ENCODE assay signal across 8 cellular contexts in the genomic region with DNA sequence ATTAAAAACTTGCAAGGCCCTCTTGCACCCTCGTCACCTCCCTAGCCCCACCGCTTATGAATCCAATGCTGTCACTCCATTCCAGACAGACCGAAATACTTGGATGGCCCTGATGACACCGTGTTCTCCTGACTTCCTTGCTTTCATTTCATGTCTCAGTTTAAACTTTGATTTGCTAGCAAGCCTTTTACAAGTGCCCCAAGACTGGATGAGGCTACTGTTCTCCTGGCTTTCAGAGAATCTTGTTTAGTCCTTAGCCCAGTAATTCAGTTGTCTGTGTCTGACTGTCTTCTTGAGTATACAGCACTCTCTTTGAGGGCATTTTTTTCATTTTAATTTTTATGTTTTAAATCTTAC. TPM values are rescaled to one million over a fixed set of nuclear protein-coding genes. Genes with fewer than 3 reads are reported as not detected.
DNase-seq lines count a peak whose midpoint lies in the region; ATAC-seq, FAIRE-seq and TF ChIP-seq lines count a peak whose summit lies in the region.

No MANE protein-coding gene starts in this region.

- H3K4me1 ChIP-seq in A673 (ENCODE audit: insufficient read depth, low read length, poor library complexity, severe bottlenecking) (peaks cover 31% of the 10 kb centered on the region), Caco-2 (no peaks in the 10 kb centered on the region), MM.1S (ENCODE audit: low read length) (peaks cover 16% of the 10 kb centered on the region)

- no peaks in the 10 kb centered on the region for H3K27me3 ChIP-seq in A673 (replicated peaks; ENCODE audit: insufficient read depth, low read depth, low read length, poor library complexity)
- no peaks in the 10 kb centered on the region for H3K27me3 ChIP-seq in Caco-2 (replicated peaks; ENCODE audit: control insufficient read depth, insufficient read depth, low read length)
- H3K27me3 ChIP-seq in MM.1S (replicated peaks; ENCODE audit: insufficient read depth, low read length), result peaks cover 54% of the 10 kb centered on the region

- H3K27ac Mint-ChIP-seq in stimulated activated memory B cell treated with anti-CD40 and anti-IgM and Interleukin-4, amounts not matched to agents 10 μg/mL and 1 μg/mL and 100 μg/mL, for 72 hours, result peak overlapping the region; percentile 59
- H3K27ac Mint-ChIP-seq in Caco-2 (ENCODE audit: unreplicated experiment), result no peak overlapping the region

- no peaks in the 10 kb centered on the region for H3K9me3 Mint-ChIP-seq in stimulated activated memory B cell treated with anti-CD40 and anti-IgM and Interleukin-4, amounts not matched to agents 10 μg/mL and 1 μg/mL and 100 μg/mL, for 72 hours
- H3K9me3 Mint-ChIP-seq in Caco-2 (ENCODE audit: unreplicated experiment), result no peaks in the 10 kb centered on the region

- TF ChIP-seq CTCF in A673 (conservative IDR thresholded peaks at IDR 0.05; ENCODE audit: low read depth, low read length), result no peak
- TF ChIP-seq CTCF in fibroblast of mammary gland (conservative IDR thresholded peaks at IDR 0.05; ENCODE audit: control insufficient read depth, insufficient read depth, low read depth, low read length), result no peak
- TF ChIP-seq CTCF in Caco-2 (IDR thresholded peaks at IDR 0.05; ENCODE audit: insufficient read depth in 1 of 2, low read depth in 1 of 2, low read length in 1 of 2, severe bottlenecking in 1 of 2, unreplicated experiment in 1 of 2), result no peak
- TF ChIP-seq CTCF in MM.1S (IDR thresholded peaks at IDR 0.05; ENCODE audit: low read length), result no peak
- no peak for TF ChIP-seq CTCF in D721Med (IDR thresholded peaks at IDR 0.05; ENCODE audit: insufficient read depth, missing control alignments)

- H3K9me3 ChIP-seq in A673 (ENCODE audit: low read depth, low read length, poor library complexity, severe bottlenecking) (no peaks in the 10 kb centered on the region), Caco-2 (no peaks in the 10 kb centered on the region), MM.1S (replicated peaks; ENCODE audit: insufficient read depth, low read length) (no peaks in the 10 kb centered on the region)

- no peaks in the 10 kb centered on the region for H3K79me2 ChIP-seq in MM.1S (ENCODE audit: low read length)

- POLR2A ChIA-PET in A673 (lab: Charles Lee; ENCODE audit: low non-redundant PET) (no interaction called here), Caco-2 (lab: Charles Lee) (no interaction called here)

- no TSS peak for BruUV-seq in A673 (replicated peaks; lab: Mats Ljungman, UMichigan)
- BruUV-seq in Caco-2 (replicated peaks; lab: Mats Ljungman, UMichigan), result no TSS peak

- peak overlapping the region; percentile 64 for H3K27ac ChIP-seq in A673 (ENCODE audit: low read depth, low read length, poor library complexity, severe bottlenecking)
- H3K27ac ChIP-seq in MM.1S (ENCODE audit: low read length), result no peak overlapping the region

- H3K4me3 ChIP-seq in A673 (ENCODE audit: low read depth, low read length, poor library complexity, severe bottlenecking) (no peak overlapping the region), fibroblast of mammary gland (ENCODE audit: control insufficient read depth, low read depth, low read length) (peak overlapping the region; percentile 51), Caco-2 (ENCODE audit: low read depth, low read length) (no peak overlapping the region), MM.1S (ENCODE audit: low read length) (no peak overlapping the region)

- H3K27me3 Mint-ChIP-seq in stimulated activated memory B cell treated with anti-CD40 and anti-IgM and Interleukin-4, amounts not matched to agents 10 μg/mL and 1 μg/mL and 100 μg/mL, for 72 hours, result no peaks in the 10 kb centered on the region
- H3K27me3 Mint-ChIP-seq in Caco-2 (ENCODE audit: insufficient read depth, unreplicated experiment), result peaks cover 3% of the 10 kb centered on the region

- peaks cover 15% of the 10 kb centered on the region for H3F3A ChIP-seq in MM.1S (ENCODE audit: insufficient read depth, low read length)

- DNase-seq in A673 (ENCODE audit: low spot score) (peak; percentile 50), OCI-M1 (lab: John Stamatoyannopoulos, UW) (peak; percentile 73), fibroblast of mammary gland (ENCODE audit: low read depth) (no peak), Caco-2 (no peak), MM.1S (no peak), D721Med (ENCODE audit: insufficient read length, low spot score) (no peak)

- CTCF ChIA-PET in A673 (lab: Charles Lee) (interaction anchor here (1.4 kb wide), 1 partner anchor 57 kb away, joined by 3 read pairs; no protein-coding TSS in a partner anchor), Caco-2 (lab: Charles Lee) (no interaction called here)

- H3K36me3 ChIP-seq in A673 (ENCODE audit: insufficient read depth, low read length, poor library complexity, severe bottlenecking) (no peaks in the 10 kb centered on the region), Caco-2 (ENCODE audit: control insufficient read depth, insufficient read depth, low read length) (no peaks in the 10 kb centered on the region), MM.1S (replicated peaks; ENCODE audit: insufficient read depth, low read length) (no peaks in the 10 kb centered on the region)

- no peak overlapping the region for H2AFZ ChIP-seq in MM.1S (ENCODE audit: low read length)

- H3K9ac ChIP-seq in MM.1S (ENCODE audit: low read length), result no peak overlapping the region

- FAIRE-seq in D721Med (lab: Jason Lieb, UNC), result no peak

- no peaks in the 10 kb centered on the region; the same call in 1 of the 2 replicates for H4K20me1 ChIP-seq in MM.1S (ENCODE audit: insufficient read depth, low read length)

- H3K9me2 ChIP-seq in MM.1S (replicated peaks; ENCODE audit: insufficient read depth, low read length), result no peaks in the 10 kb centered on the region

- H3K4me1 Mint-ChIP-seq in stimulated activated memory B cell treated with anti-CD40 and anti-IgM and Interleukin-4, amounts not matched to agents 10 μg/mL and 1 μg/mL and 100 μg/mL, for 72 hours, result peaks cover 61% of the 10 kb centered on the region
- H3K4me1 Mint-ChIP-seq in Caco-2 (ENCODE audit: low read depth, unreplicated experiment), result no peaks in the 10 kb centered on the region

- intact Hi-C loops in A673 (cut with micrococcal nuclease; ENCODE audit: unreplicated experiment), result loop anchor here (2.0 to 5.0 kb wide), 3 partner anchors 31 to 578 kb away; no protein-coding TSS in a partner anchor
- intact Hi-C loops in Caco-2 (cut with micrococcal nuclease; ENCODE audit: unreplicated experiment), result no loop called here

- peaks cover 6% of the 10 kb centered on the region for H3K36me3 Mint-ChIP-seq in stimulated activated memory B cell treated with anti-CD40 and anti-IgM and Interleukin-4, amounts not matched to agents 10 μg/mL and 1 μg/mL and 100 μg/mL, for 72 hours
- no peaks in the 10 kb centered on the region for H3K36me3 Mint-ChIP-seq in Caco-2 (ENCODE audit: insufficient read depth, unreplicated experiment)

- H3K4me2 ChIP-seq in MM.1S (ENCODE audit: low read depth, low read length), result no peak overlapping the region

- ATAC-seq in GM19455 (IDR thresholded peaks at IDR 0.05; ENCODE audit: unreplicated experiment), result peak; percentile 6
- no peak for ATAC-seq in stimulated activated memory B cell treated with anti-CD40 and anti-IgM and Interleukin-4, amounts not matched to agents 10 μg/mL and 1 μg/mL and 100 μg/mL, for 72 hours

- no peak overlapping the region for H3K4me3 Mint-ChIP-seq in stimulated activated memory B cell treated with anti-CD40 and anti-IgM and Interleukin-4, amounts not matched to agents 10 μg/mL and 1 μg/mL and 100 μg/mL, for 72 hours
- no peak overlapping the region for H3K4me3 Mint-ChIP-seq in Caco-2 (ENCODE audit: unreplicated experiment)

RNA-seq across cellular contexts. Expression of a gene that starts 0.8 kb away (rescaled TPM):
- total RNA-seq in A673 (2021) (7.5 and 8.5 TPM in 2 replicates), Caco-2 (2022) (not detected in 2 replicates)

RNA-seq across cellular contexts. Expression of a gene that starts 30.2 kb away (rescaled TPM):
- total RNA-seq in A673 (2021) (27.8 and 29.0 TPM in 2 replicates), Caco-2 (2022) (not detected in 2 replicates)

Comparison
In these comparisons a context has a peak if more than half of its experiments do, and no peak if none do; other contexts are left out.
1. DNase-seq: peak in A673 (single experiment) and OCI-M1 (single experiment); none in fibroblast of mammary gland (single experiment), Caco-2 (0 of 2), MM.1S (single experiment) and D721Med (single experiment).
2. RNA of a gene that starts 30.2 kb away (total RNA-seq): 27.8 to 29.0 TPM in A673; not detected in Caco-2; every median in the first group is over 10 times any median in the second.